Comparison of ENCODE assay signal across 9 cellular contexts in the genomic region with DNA sequence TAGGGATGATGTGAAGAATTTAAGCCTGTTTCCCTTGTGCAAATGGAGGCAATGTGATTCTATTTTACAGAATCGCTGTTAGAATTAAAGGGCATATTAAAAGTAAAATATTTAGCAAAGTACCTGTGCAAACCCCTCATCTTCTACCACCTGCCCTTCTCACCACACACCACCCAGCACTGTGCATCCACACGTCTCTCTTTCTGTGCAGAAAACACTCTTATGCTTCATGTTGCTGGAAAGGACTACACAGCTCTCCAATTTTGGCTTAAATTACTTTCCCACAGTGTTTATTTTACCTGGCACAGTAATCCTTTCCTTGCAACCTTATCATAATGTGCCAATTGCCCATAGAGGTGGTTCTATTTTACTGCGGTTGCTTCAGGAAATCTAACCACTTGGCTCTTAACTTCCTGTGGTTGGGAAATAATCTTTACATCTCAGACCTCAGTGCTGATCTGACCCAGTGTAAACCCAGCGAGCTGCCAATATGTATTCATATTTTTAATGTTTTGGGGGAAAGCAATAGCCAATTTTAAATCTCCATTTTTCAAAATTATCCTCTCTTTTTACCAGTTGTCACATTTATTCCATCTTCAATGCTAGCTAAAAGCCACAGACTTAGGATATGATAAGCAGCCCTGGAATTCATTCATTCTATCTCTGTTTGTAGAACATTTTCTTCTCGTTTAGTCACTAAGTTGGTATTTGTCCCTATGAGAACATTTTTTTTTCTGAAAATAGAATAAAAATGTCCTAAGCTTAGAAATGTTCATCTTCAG.
A peak's percentile ranks its signal among the peaks of the same experiment; 100 is the strongest.
DNase-seq lines count a peak whose midpoint lies in the region; ATAC-seq and TF ChIP-seq lines count a peak whose summit lies in the region.
"Had no signal": no experiment of that assay in that cellular context is flagged by ENCODE, and none has a peak within 500 bp of the region (broad histone marks: within the 10 kb centered on the region; RNA-seq: fewer than 3 reads in every experiment).

No MANE protein-coding gene starts in this region.

- DNase-seq in left ventricle myocardium superior (no peak), Right ventricle myocardium inferior (ENCODE audit: missing footprints) (no peak), UCSD-AML1 (lab: John Stamatoyannopoulos, UW; ENCODE audit: unreplicated experiment) (peak; percentile 6), foreskin fibroblast (peak; percentile 54 to 71), activated gamma-delta T cell treated with Interleukin-2 at 50 U/mL for 16 hours (no peak), NCI-H1436 treated with DMSO at 0.1 percent for 48 hours (lab: John Stamatoyannopoulos, UW) (no peak), NCI-H1417 (lab: John Stamatoyannopoulos, UW) (no peak)
- DNase-seq: DMS153 had no signal

- intact Hi-C loops in left ventricle myocardium superior (cut with micrococcal nuclease): no loop called here
- intact Hi-C loops in Right ventricle myocardium inferior (cut with DNase I): no loop called here

- no peak overlapping the region for H3K4me3 ChIP-seq in foreskin fibroblast (ENCODE audit: low read depth in 1 of 2, low read length in 2 of 2)

- ATAC-seq in left ventricle myocardium superior (peak; percentile 40), Right ventricle myocardium inferior (no peak), HG02852 (IDR thresholded peaks at IDR 0.05; ENCODE audit: unreplicated experiment) (no peak)

- TF ChIP-seq CTCF in foreskin fibroblast (IDR thresholded peaks at IDR 0.05; ENCODE audit: low read depth, low read length): no peak

Comparison
In these comparisons a context has a peak if more than half of its experiments do, and no peak if none do; other contexts are left out.
1. DNase-seq: peak in UCSD-AML1 (single experiment) and foreskin fibroblast (2 of 2); none in left ventricle myocardium superior (single experiment), Right ventricle myocardium inferior (single experiment), activated gamma-delta T cell treated with Interleukin-2 at 50 U/mL for 16 hours (single experiment), NCI-H1436 treated with DMSO at 0.1 percent for 48 hours (single experiment) and NCI-H1417 (0 of 3).